Comparison of ENCODE assay signal across 1 cellular context in the genomic region with DNA sequence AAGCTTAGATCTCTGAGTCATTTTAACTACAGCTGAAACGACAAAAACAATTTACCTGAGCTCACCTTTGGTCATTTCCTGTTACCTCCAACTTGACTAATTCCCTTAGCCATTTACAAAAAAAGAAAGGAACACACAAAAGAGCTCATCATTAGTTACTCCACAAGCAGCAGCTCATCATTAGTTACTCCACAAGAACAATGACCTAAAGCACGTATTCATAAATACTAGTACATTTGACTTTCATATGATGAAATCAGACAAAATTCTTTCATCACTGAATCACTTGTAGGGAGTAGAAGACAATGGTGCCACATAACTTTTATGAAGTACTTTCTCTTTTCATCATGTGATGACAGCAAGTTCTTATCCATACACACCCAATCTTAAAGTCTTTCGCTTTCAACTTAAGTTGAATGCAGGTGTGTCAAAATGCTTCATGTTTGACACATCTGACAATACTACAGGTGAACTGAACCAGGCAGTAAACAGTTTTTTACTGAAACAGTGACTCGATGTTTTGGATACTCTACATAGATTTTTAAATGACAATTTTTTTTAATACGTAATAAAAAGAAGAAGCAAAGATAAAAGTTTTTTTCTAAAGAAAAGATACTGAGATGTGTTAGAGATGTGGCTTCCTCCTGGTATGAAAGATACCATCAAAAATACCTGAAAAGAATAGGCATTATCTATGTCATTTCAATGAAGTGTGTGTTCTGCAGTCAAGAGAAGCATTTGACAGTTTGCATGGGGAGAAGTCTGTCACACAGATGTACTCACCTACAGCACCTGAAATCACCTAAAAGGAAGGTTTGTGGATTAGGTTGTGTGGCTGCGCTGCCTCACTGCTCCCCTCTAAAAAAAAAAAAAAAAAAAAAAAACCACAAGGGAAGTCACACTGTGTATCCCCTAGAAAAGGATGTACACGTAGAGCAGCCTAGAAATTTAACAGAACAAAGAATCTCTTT.
TF ChIP-seq lines count a peak whose summit lies in the region.

No MANE protein-coding gene starts in this region.

TF ChIP-seq in GM23338, 12 proteins besides CTCF, POLR2A, EP300 and RAD21 (continued from another document):
- TF ChIP-seq, protein P1, sequence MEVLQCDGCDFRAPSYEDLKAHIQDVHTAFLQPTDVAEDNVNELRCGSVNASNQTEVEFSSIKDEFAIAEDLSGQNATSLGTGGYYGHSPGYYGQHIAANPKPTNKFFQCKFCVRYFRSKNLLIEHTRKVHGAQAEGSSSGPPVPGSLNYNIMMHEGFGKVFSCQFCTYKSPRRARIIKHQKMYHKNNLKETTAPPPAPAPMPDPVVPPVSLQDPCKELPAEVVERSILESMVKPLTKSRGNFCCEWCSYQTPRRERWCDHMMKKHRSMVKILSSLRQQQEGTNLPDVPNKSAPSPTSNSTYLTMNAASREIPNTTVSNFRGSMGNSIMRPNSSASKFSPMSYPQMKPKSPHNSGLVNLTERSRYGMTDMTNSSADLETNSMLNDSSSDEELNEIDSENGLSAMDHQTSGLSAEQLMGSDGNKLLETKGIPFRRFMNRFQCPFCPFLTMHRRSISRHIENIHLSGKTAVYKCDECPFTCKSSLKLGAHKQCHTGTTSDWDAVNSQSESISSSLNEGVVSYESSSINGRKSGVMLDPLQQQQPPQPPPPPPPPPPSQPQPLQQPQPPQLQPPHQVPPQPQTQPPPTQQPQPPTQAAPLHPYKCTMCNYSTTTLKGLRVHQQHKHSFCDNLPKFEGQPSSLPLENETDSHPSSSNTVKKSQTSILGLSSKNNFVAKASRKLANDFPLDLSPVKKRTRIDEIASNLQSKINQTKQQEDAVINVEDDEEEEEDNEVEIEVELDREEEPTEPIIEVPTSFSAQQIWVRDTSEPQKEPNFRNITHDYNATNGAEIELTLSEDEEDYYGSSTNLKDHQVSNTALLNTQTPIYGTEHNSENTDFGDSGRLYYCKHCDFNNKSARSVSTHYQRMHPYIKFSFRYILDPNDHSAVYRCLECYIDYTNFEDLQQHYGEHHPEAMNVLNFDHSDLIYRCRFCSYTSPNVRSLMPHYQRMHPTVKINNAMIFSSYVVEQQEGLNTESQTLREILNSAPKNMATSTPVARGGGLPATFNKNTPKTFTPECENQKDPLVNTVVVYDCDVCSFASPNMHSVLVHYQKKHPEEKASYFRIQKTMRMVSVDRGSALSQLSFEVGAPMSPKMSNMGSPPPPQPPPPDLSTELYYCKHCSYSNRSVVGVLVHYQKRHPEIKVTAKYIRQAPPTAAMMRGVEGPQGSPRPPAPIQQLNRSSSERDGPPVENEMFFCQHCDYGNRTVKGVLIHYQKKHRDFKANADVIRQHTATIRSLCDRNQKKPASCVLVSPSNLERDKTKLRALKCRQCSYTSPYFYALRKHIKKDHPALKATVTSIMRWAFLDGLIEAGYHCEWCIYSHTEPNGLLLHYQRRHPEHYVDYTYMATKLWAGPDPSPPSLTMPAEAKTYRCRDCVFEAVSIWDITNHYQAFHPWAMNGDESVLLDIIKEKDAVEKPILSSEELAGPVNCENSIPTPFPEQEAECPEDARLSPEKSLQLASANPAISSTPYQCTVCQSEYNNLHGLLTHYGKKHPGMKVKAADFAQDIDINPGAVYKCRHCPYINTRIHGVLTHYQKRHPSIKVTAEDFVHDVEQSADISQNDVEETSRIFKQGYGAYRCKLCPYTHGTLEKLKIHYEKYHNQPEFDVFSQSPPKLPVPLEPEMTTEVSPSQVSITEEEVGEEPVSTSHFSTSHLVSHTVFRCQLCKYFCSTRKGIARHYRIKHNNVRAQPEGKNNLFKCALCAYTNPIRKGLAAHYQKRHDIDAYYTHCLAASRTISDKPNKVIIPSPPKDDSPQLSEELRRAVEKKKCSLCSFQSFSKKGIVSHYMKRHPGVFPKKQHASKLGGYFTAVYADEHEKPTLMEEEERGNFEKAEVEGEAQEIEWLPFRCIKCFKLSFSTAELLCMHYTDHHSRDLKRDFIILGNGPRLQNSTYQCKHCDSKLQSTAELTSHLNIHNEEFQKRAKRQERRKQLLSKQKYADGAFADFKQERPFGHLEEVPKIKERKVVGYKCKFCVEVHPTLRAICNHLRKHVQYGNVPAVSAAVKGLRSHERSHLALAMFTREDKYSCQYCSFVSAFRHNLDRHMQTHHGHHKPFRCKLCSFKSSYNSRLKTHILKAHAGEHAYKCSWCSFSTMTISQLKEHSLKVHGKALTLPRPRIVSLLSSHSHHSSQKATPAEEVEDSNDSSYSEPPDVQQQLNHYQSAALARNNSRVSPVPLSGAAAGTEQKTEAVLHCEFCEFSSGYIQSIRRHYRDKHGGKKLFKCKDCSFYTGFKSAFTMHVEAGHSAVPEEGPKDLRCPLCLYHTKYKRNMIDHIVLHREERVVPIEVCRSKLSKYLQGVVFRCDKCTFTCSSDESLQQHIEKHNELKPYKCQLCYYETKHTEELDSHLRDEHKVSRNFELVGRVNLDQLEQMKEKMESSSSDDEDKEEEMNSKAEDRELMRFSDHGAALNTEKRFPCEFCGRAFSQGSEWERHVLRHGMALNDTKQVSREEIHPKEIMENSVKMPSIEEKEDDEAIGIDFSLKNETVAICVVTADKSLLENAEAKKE (CRISPR knock-in tag; IDR thresholded peaks at IDR 0.05): no peak
- TF ChIP-seq EZH2phosphoT487 (IDR thresholded peaks at IDR 0.05; ENCODE audit: unreplicated experiment): no peak
- TF ChIP-seq REST (IDR thresholded peaks at IDR 0.05; ENCODE audit: unreplicated experiment): no peak
- no peak for TF ChIP-seq ZNF114 (CRISPR knock-in tag; IDR thresholded peaks at IDR 0.05)
- TF ChIP-seq POLR2AphosphoS5 (IDR thresholded peaks at IDR 0.05; ENCODE audit: low read depth): no peak
- TF ChIP-seq, protein P2, sequence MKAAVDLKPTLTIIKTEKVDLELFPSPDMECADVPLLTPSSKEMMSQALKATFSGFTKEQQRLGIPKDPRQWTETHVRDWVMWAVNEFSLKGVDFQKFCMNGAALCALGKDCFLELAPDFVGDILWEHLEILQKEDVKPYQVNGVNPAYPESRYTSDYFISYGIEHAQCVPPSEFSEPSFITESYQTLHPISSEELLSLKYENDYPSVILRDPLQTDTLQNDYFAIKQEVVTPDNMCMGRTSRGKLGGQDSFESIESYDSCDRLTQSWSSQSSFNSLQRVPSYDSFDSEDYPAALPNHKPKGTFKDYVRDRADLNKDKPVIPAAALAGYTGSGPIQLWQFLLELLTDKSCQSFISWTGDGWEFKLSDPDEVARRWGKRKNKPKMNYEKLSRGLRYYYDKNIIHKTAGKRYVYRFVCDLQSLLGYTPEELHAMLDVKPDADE (IDR thresholded peaks at IDR 0.05): no peak
- no peak for TF ChIP-seq EZH2 (IDR thresholded peaks at IDR 0.05; ENCODE audit: low read depth, unreplicated experiment)
- no peak for TF ChIP-seq JUNB (IDR thresholded peaks at IDR 0.05; ENCODE audit: unreplicated experiment)
